1 cellular context compared by ENCODE assay signal in the genomic region with DNA sequence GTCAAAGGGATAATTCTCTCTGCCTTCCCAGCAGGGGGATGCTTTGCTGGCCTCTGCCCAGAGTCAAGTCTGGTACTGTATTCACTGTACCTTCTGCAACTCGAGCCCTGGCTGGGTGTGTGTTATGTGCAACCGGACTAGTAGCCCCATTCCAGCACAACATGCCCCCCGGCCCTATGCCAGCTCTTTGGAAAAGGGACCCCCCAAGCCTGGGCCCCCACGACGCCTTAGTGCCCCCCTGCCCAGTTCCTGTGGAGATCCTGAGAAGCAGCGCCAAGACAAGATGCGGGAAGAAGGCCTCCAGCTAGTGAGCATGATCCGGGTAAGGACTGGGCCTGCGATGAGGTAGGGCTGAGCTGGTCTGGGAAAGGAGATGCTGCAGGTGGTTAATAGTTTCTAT.
TF ChIP-seq lines count a peak whose summit lies in the region.

No MANE protein-coding gene starts in this region.

TF ChIP-seq in HepG2, 621 proteins besides CTCF, POLR2A, EP300 and RAD21:
- 0 out of 2 replicates have a peak, but pooled peaks have one; percentile 0 for TF ChIP-seq MTA1 (CRISPR knock-in tag; IDR thresholded peaks at IDR 0.05; ENCODE audit: borderline replicate concordance)
- no peak for TF ChIP-seq ZNF547 (CRISPR knock-in tag; IDR thresholded peaks at IDR 0.05)
- TF ChIP-seq, protein P1, sequence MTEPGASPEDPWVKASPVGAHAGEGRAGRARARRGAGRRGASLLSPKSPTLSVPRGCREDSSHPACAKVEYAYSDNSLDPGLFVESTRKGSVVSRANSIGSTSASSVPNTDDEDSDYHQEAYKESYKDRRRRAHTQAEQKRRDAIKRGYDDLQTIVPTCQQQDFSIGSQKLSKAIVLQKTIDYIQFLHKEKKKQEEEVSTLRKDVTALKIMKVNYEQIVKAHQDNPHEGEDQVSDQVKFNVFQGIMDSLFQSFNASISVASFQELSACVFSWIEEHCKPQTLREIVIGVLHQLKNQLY (CRISPR knock-in tag; IDR thresholded peaks at IDR 0.05) = no peak
- no peak; a peak in 1 of 4 replicates for TF ChIP-seq KLF16 (CRISPR knock-in tag; IDR thresholded peaks at IDR 0.05)
- no peak for TF ChIP-seq ZMYM4 (CRISPR knock-in tag; IDR thresholded peaks at IDR 0.05)
TF ChIP-seq in HepG2: peak in this region for 1.
